17 cellular contexts compared by ENCODE assay signal in the genomic region with DNA sequence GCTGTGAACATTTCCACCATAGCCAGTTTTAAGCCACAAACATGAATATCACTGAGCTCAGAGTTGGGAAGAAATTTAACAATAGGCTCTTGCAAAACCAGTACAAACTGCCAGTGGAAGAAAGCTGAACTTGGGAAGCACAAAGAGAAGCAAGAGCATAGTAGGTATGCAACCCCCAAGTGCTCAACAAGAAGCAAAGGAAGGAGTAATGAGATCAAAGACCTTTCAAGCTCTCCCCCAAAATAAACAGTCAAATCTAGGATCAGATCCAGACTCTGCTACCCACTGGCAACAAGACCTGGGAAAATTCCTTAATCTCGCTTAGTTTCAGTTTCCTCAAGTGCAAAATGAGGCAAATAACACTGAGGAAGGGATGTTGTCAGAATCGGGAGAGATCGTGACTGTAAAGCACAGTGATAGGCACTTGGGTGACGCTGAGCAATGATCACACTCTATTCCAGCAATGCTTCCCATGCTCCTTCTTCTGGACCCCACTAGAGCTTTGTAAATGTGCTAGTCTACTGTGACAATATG.
DNase-seq lines count a peak whose midpoint lies in the region; ATAC-seq and TF ChIP-seq lines count a peak whose summit lies in the region.
"Had no signal": no experiment of that assay in that cellular context is flagged by ENCODE, and none has a peak within 500 bp of the region (broad histone marks: within the 10 kb centered on the region; RNA-seq: fewer than 3 reads in every experiment).

No MANE protein-coding gene starts in this region.

- intact Hi-C loops in esophagus squamous epithelium (cut with DNase I): no loop called here
- intact Hi-C loops in sciatic nerve (cut with DNase I): no loop called here
- intact Hi-C loops in aorta (cut with DNase I): no loop called here

- ATAC-seq in sciatic nerve (peak; percentile 72), aorta (ENCODE audit: low FRiP score) (peak; percentile 65)
- ATAC-seq: K562 had no signal

- peaks cover 17 to 52% (median 21%) of the 10 kb centered on the region in 3 donors for H3K4me1 ChIP-seq in esophagus squamous epithelium
- peaks cover 0 to 4% of the 10 kb centered on the region in 2 donors for H3K4me1 ChIP-seq in aorta (ENCODE audit: control insufficient read depth in 1 of 2, insufficient read depth in 2 of 2, low read length in 2 of 2)

- TF ChIP-seq POLR2A in esophagus squamous epithelium (IDR thresholded peaks at IDR 0.05): no peak

- H3K9me3 ChIP-seq in esophagus squamous epithelium: no peaks in the 10 kb centered on the region
- no peaks in the 10 kb centered on the region for H3K9me3 ChIP-seq in aorta (ENCODE audit: control insufficient read depth, low read length)

- H3K4me3 ChIP-seq in esophagus squamous epithelium (no peak overlapping the region), aorta (ENCODE audit: low read length in 2 of 2) (no peak overlapping the region)
- H3K4me3 ChIP-seq: K562 had no signal

- 41 to 62% methylated on average over 4 of the region's 4 CpGs for WGBS in esophagus squamous epithelium, 2 donors
- 2 to 8% methylated on average over 4 of the region's 4 CpGs for WGBS in aorta, 2 donors

- H3K27ac ChIP-seq in esophagus squamous epithelium (peak overlapping the region; percentile 64 to 84 (median 72)), aorta (ENCODE audit: low read depth in 1 of 2, low read length in 2 of 2) (peak overlapping the region in 1 of 2 donors; percentile 88)

- no peaks in the 10 kb centered on the region for H3K27me3 ChIP-seq in esophagus squamous epithelium
- no peaks in the 10 kb centered on the region for H3K27me3 ChIP-seq in aorta (ENCODE audit: control insufficient read depth in 1 of 2, insufficient read depth in 2 of 2, low read length in 1 of 2)

- DNase-seq in astrocyte of the hippocampus (ENCODE audit: low read depth, low spot score) (peak; percentile 34), esophagus squamous epithelium (lab: John Stamatoyannopoulos, UW) (no peak), sciatic nerve (ENCODE audit: low spot score) (no peak), aorta (no peak), GM19240 (ENCODE audit: insufficient read length, low spot score) (no peak), SKM-1 (lab: John Stamatoyannopoulos, UW; ENCODE audit: unreplicated experiment) (no peak), NCI-H524 (lab: John Stamatoyannopoulos, UW) (no peak)
- DNase-seq: CD4-positive, alpha-beta T cell; COR-L47; DMS79; MM.1S; NCI-H1048; NCI-H1436; NCI-H187 treated with DMSO at 0.1 percent for 48 hours; NCI-H2107; NCI-H748 treated with DMSO at 0.1 percent for 48 hours had no signal

- H3K36me3 ChIP-seq in esophagus squamous epithelium (no peaks in the 10 kb centered on the region), aorta (ENCODE audit: control insufficient read depth in 1 of 2, insufficient read depth in 2 of 2, low read length in 1 of 2) (no peaks in the 10 kb centered on the region)

- no peak for TF ChIP-seq CTCF in esophagus squamous epithelium (IDR thresholded peaks at IDR 0.05)
